Comparison of ENCODE assay signal across 9 cellular contexts in genomic region chr3:53842436-53843194, GRCh38. TPM values are rescaled to one million over a fixed set of nuclear protein-coding genes. Genes with fewer than 3 reads are reported as not detected.
DNase-seq lines count a peak whose midpoint lies in the region; ATAC-seq and TF ChIP-seq lines count a peak whose summit lies in the region.
"Had no signal": no experiment of that assay in that cellular context is flagged by ENCODE, and none has a peak within 500 bp of the region (broad histone marks: within the 10 kb centered on the region; RNA-seq: fewer than 3 reads in every experiment).

No MANE protein-coding gene starts in this region.

- intact Hi-C loops in Panc1 (cut with micrococcal nuclease; ENCODE audit: unreplicated experiment), result no loop called here
- intact Hi-C loops in posterior cingulate gyrus (cut with DNase I), result no loop called here
- intact Hi-C loops in vagina (cut with DNase I), result no loop called here

- CTCF ChIA-PET in Panc1 (lab: Charles Lee), result no interaction called here

- H3K36me3 ChIP-seq in GM06990 (ENCODE audit: control insufficient read depth, insufficient read depth, low read length), result no peaks in the 10 kb centered on the region
- no peaks in the 10 kb centered on the region for H3K36me3 ChIP-seq in Panc1 (ENCODE audit: control insufficient read depth, insufficient read depth, low read length)
- H3K36me3 ChIP-seq in vagina, result no peaks in the 10 kb centered on the region

- ATAC-seq in Panc1, result peak; percentile 63

- peak; percentile 9 for TF ChIP-seq CTCF in GM06990 (IDR thresholded peaks at IDR 0.05; ENCODE audit: insufficient read depth, low read length, poor library complexity, severe bottlenecking)
- peak; percentile 42 for TF ChIP-seq CTCF in Panc1 (IDR thresholded peaks at IDR 0.05)
- no peak for TF ChIP-seq CTCF in vagina (IDR thresholded peaks at IDR 0.05)
- TF ChIP-seq CTCF in GM13976 (IDR thresholded peaks at IDR 0.05; ENCODE audit: borderline replicate concordance, control extremely low read depth, extremely low read depth, insufficient read depth, missing control alignments), result no peak

- BruUV-seq in Panc1 (replicated peaks; lab: Mats Ljungman, UMichigan), result no TSS peak

- H3K27ac ChIP-seq in Panc1 (ENCODE audit: low read length), result peak overlapping the region; percentile 88
- no peak overlapping the region for H3K27ac ChIP-seq in vagina

- H3K9me3 ChIP-seq in Panc1 (ENCODE audit: control insufficient read depth, insufficient read depth, low read depth, low read length), result no peaks in the 10 kb centered on the region
- no peaks in the 10 kb centered on the region for H3K9me3 ChIP-seq in vagina

- POLR2A ChIA-PET in Panc1 (lab: Charles Lee), result interaction anchor here (0.6 kb wide), 1 partner anchor 26 kb away, joined by 3 read pairs; no protein-coding TSS in a partner anchor

- no peak for TF ChIP-seq POLR2A in vagina (IDR thresholded peaks at IDR 0.05)

- DNase-seq in GM06990 (ENCODE audit: extremely low read depth, insufficient read length) (peak; percentile 26), Panc1 (ENCODE audit: low read depth, low spot score) (peak; percentile 46), foreskin melanocyte (peak; percentile 56), posterior cingulate gyrus (peak; percentile 59 to 97 (median 82)), vagina (ENCODE audit: extremely low spot score in 2 of 2) (no peak), GM13976 (ENCODE audit: low spot score) (no peak), germinal center (ENCODE audit: low spot score) (no peak)
- no peak for DNase-seq in activated CD4-positive, alpha-beta T cell treated with anti-CD3 and anti-CD28 coated beads for 48 hours
- DNase-seq: activated T-cell treated with anti-CD3 and anti-CD28 coated beads, Interleukin-2, amount 50 U/mL, for 48 hours had no signal

- H3K4me3 ChIP-seq in GM06990 (replicated peaks; ENCODE audit: low read depth, low read length), result no peak overlapping the region
- peak overlapping the region in 1 of 2 experiments; percentile 18; a peak in 2 of 4 replicates for H3K4me3 ChIP-seq in Panc1 (ENCODE audit: low read depth in 2 of 2, low read length in 2 of 2)
- H3K4me3 ChIP-seq in vagina, result no peak overlapping the region

- in situ Hi-C loops in Panc1 (cut with HindIII; ENCODE audit: low pct_unique_long_range_greater_than_20kb, low sequenced_read_pairs) (no loop called here), GM13976 (cut with MboI; ENCODE audit: low sequenced_read_pairs, unreplicated experiment) (no loop called here)

- H3K4me1 ChIP-seq in Panc1 (ENCODE audit: control insufficient read depth, insufficient read depth, low read length) (peaks cover 44% of the 10 kb centered on the region), vagina (peaks cover 18% of the 10 kb centered on the region)

- H3K27me3 ChIP-seq in GM06990 (replicated peaks; ENCODE audit: control insufficient read depth, insufficient read depth, low read length) (no peaks in the 10 kb centered on the region), Panc1 (ENCODE audit: control insufficient read depth, insufficient read depth, low read length) (no peaks in the 10 kb centered on the region), vagina (no peaks in the 10 kb centered on the region)

RNA-seq across cellular contexts. Expression of gene CHDH, which starts 3.6 kb away (rescaled TPM):
- total RNA-seq in Panc1 (2021; ENCODE audit: unreplicated experiment), result 24.1 TPM
- polyA plus RNA-seq in Panc1 (2012; ENCODE audit: insufficient read length), result 21.0 TPM
- total RNA-seq in vagina, result 1.7 TPM

RNA-seq across cellular contexts. Expression of gene IL17RB, which starts 3.8 kb away (rescaled TPM):
- 15.9 TPM for total RNA-seq in Panc1 (2021; ENCODE audit: unreplicated experiment)
- polyA plus RNA-seq in Panc1 (2012; ENCODE audit: insufficient read length), result 10.6 TPM
- not detected for total RNA-seq in vagina

RNA-seq across cellular contexts. Expression of gene ACTR8, which starts 39.3 kb away (rescaled TPM):
- total RNA-seq in Panc1 (2021; ENCODE audit: unreplicated experiment) (26.2 TPM), vagina (18.4 TPM)
- polyA plus RNA-seq in Panc1 (2012; ENCODE audit: insufficient read length), result 20.2 TPM

RNA-seq across cellular contexts. Expression of gene SELENOK, which starts 49.0 kb away (rescaled TPM):
- total RNA-seq in Panc1 (2021; ENCODE audit: unreplicated experiment) (16.3 TPM), vagina (55.0 TPM)
- 19.9 TPM for polyA plus RNA-seq in Panc1 (2012; ENCODE audit: insufficient read length)

Comparison
In these comparisons a context has a peak if more than half of its experiments do, and no peak if none do; other contexts are left out.
1. DNase-seq: peak in GM06990 (single experiment), Panc1 (single experiment), foreskin melanocyte (single experiment) and posterior cingulate gyrus (10 of 10); none in vagina (0 of 2), GM13976 (single experiment), activated CD4-positive, alpha-beta T cell treated with anti-CD3 and anti-CD28 coated beads for 48 hours (single experiment) and germinal center (single experiment).
2. CTCF ChIP-seq: peak in GM06990 (single experiment) and Panc1 (single experiment); none in vagina (0 of 3) and GM13976 (single experiment).
3. RNA of gene IL17RB, which starts 3.8 kb away (total RNA-seq): 15.9 TPM in Panc1 (single experiment); not detected in vagina (single experiment); every median in the first group is over 10 times any median in the second.